Comparison of ENCODE assay signal across 1 cellular context in genomic region chr6:108120311-108120710, GRCh38.
TF ChIP-seq lines count a peak whose summit lies in the region.

No MANE protein-coding gene starts in this region.

TF ChIP-seq in GM23338, 12 proteins besides CTCF, POLR2A, EP300 and RAD21:
- TF ChIP-seq ZNF462 (CRISPR knock-in tag; IDR thresholded peaks at IDR 0.05) (no peak), EZH2 (IDR thresholded peaks at IDR 0.05; ENCODE audit: low read depth, unreplicated experiment) (peak; percentile 95)
